ENCODE assay signal across 25 cellular contexts in the genomic region with DNA sequence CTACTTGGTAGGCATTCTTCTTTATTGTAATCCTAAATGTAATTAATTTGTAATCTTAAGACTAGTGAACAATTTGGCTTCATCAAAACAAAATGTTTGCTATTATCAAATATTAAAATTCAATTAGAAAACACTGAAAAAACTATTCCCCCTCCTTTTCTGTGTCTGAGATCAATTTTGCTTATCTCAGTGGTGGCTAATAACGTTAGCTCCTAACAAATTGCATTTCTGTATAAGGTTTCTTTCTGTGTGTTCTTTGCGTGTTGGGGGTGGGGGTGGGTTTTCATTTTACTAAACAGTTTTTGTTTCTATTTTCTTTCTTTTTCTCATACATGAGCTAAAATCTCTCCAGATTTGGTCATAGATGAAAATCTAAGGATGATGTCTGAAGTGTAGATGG. TPM values are rescaled to one million over a fixed set of nuclear protein-coding genes. Genes with fewer than 3 reads are reported as not detected.
"Had no signal": no experiment of that assay in that cellular context is flagged by ENCODE, and none has a peak within 500 bp of the region (broad histone marks: within the 10 kb centered on the region; RNA-seq: fewer than 3 reads in every experiment).

No MANE protein-coding gene starts in this region.

- H3K9me3 Mint-ChIP-seq: effector memory CD8-positive, alpha-beta T cell; endodermal cell; mesothelial cell of epicardium; naive B cell had no signal

- H2AFZ ChIP-seq: hepatocyte had no signal

- H3K9me3 ChIP-seq: esophagus squamous epithelium, gastroesophageal sphincter, heart left ventricle, left ventricle myocardium inferior, lower lobe of right lung, mucosa of descending colon had no signal

- H3K27me3 Mint-ChIP-seq: effector memory CD8-positive, alpha-beta T cell had no signal

- ATAC-seq: effector memory CD8-positive, alpha-beta T cell; esophagus mucosa; gastroesophageal sphincter; heart left ventricle; left colon; left lobe of liver; lower lobe of right lung; mucosa of descending colon had no signal

- H3K4me1 ChIP-seq: esophagus squamous epithelium, gastroesophageal sphincter, lower lobe of right lung had no signal

- H3K36me3 ChIP-seq: esophagus squamous epithelium, gastroesophageal sphincter, heart left ventricle, left ventricle myocardium inferior, lower lobe of right lung had no signal

- H3K4me1 Mint-ChIP-seq: immature natural killer cell, naive B cell had no signal

- H3K36me3 Mint-ChIP-seq: immature natural killer cell, mesothelial cell of epicardium, naive B cell had no signal

- H3K79me2 ChIP-seq: hepatocyte had no signal

- H3K27ac Mint-ChIP-seq: effector memory CD8-positive, alpha-beta T cell; endodermal cell; immature natural killer cell; mesothelial cell of epicardium; naive B cell had no signal

- H3K4me3 Mint-ChIP-seq: effector memory CD8-positive, alpha-beta T cell; endodermal cell; immature natural killer cell; mesothelial cell of epicardium; naive B cell had no signal

- H3K4me3 ChIP-seq: coronary artery, dorsolateral prefrontal cortex, esophagus squamous epithelium, gastroesophageal sphincter, heart left ventricle, hepatocyte, left ventricle myocardium inferior, lower lobe of right lung, mucosa of descending colon had no signal

- H3K27me3 ChIP-seq: esophagus squamous epithelium, gastroesophageal sphincter, heart left ventricle, hepatocyte had no signal

- H3K4me2 ChIP-seq: hepatocyte had no signal

- DNase-seq: dermis blood vessel endothelial cell; dorsolateral prefrontal cortex; effector CD4-positive, alpha-beta T cell; effector memory CD8-positive, alpha-beta T cell; endodermal cell; erythroblast; esophagus squamous epithelium; heart left ventricle; hypothalamus; immature natural killer cell; islet precursor cell; kidney; left colon; left ventricle myocardium inferior; lower lobe of right lung; mesenchymal stem cell; mucosa of descending colon; naive B cell had no signal

- H3K27ac ChIP-seq: coronary artery, dorsolateral prefrontal cortex, epithelial cell of prostate, esophagus squamous epithelium, gastroesophageal sphincter, heart left ventricle, hepatocyte, left ventricle myocardium inferior, lower lobe of right lung had no signal

RNA-seq across cellular contexts. Expression of a gene that starts 54.0 kb away (rescaled TPM):
- total RNA-seq: left lobe of liver had no signal
- polyA plus RNA-seq: immature natural killer cell had no signal
